In genomic region chr18:29191263-29191662, GRCh38 we compare ENCODE assay signal across 13 cellular contexts.
A peak's percentile ranks its signal among the peaks of the same experiment; 100 is the strongest.
DNase-seq lines count a peak whose midpoint lies in the region; ATAC-seq, FAIRE-seq and TF ChIP-seq lines count a peak whose summit lies in the region.
"Had no signal": no experiment of that assay in that cellular context is flagged by ENCODE, and none has a peak within 500 bp of the region (broad histone marks: within the 10 kb centered on the region; RNA-seq: fewer than 3 reads in every experiment).

No MANE protein-coding gene starts in this region.

- H3K9me3 Mint-ChIP-seq in activated CD8-positive, alpha-beta memory T cell treated with anti-CD3 and anti-CD28 coated beads, Interleukin-2, amount 10 ng/mL, durations not matched to agents 7 days and 5 days (ENCODE audit: low read depth), result peaks cover 13% of the 10 kb centered on the region

- WGBS in HepG2 (ENCODE audit: low lambda C conversion rate), result 35% methylated on average over 3 of the region's 3 CpGs
- WGBS in right lobe of liver (ENCODE audit: insufficient coverage, low coverage, low lambda C conversion rate, missing lambda C conversion rate), result 47% methylated on average over 3 of the region's 3 CpGs

- H3K9ac ChIP-seq in HepG2 (ENCODE audit: insufficient read depth, low read depth, low read length), result no peak overlapping the region
- H3K9ac ChIP-seq in fibroblast of lung (ENCODE audit: insufficient read depth, low read length), result no peak overlapping the region

- no peaks in the 10 kb centered on the region for H3K9me2 ChIP-seq in OCI-LY7 (ENCODE audit: insufficient read depth, low read length)

- H3K36me3 ChIP-seq in HepG2 (replicated peaks in 1 of 2; ENCODE audit: control insufficient read depth in 1 of 2, insufficient read depth in 2 of 2, low read length in 2 of 2), result no peaks in the 10 kb centered on the region
- no peaks in the 10 kb centered on the region for H3K36me3 ChIP-seq in right lobe of liver
- no peaks in the 10 kb centered on the region for H3K36me3 ChIP-seq in OCI-LY7 (ENCODE audit: insufficient read depth, low read length)
- no peaks in the 10 kb centered on the region for H3K36me3 ChIP-seq in fibroblast of lung (ENCODE audit: control insufficient read depth, insufficient read depth, low read length)

- no peaks in the 10 kb centered on the region for H3K27me3 Mint-ChIP-seq in activated CD8-positive, alpha-beta memory T cell treated with anti-CD3 and anti-CD28 coated beads, Interleukin-2, amount 10 ng/mL, durations not matched to agents 7 days and 5 days
- H3K27me3 Mint-ChIP-seq: CD4-positive, alpha-beta T cell had no signal

- DNase-seq in HepG2 (ENCODE audit: low spot score), result peak; percentile 1
- no peak for DNase-seq in right lobe of liver
- DNase-seq in OCI-LY7 (ENCODE audit: low spot score), result no peak
- peak; percentile 19 to 55 for DNase-seq in fibroblast of lung (ENCODE audit: low read depth in 2 of 2)
- no peak for DNase-seq in HUDEP-2 (lab: John Stamatoyannopoulos, UW; ENCODE audit: unreplicated experiment in 76 of 76)
- no peak for DNase-seq in anterior cingulate cortex (lab: John Stamatoyannopoulos, UW)
- DNase-seq in posterior cingulate gyrus, result no peak
- DNase-seq in activated CD8-positive, alpha-beta memory T cell treated with anti-CD3 and anti-CD28 coated beads, Interleukin-2, amount 10 ng/mL, durations not matched to agents 7 days and 5 days, result no peak
- DNase-seq: CD4-positive, alpha-beta T cell; islet precursor cell; NCI-H1092 treated with DMSO at 0.1 percent for 48 hours had no signal

- H2AFZ ChIP-seq in HepG2 (ENCODE audit: low read length) (no peak overlapping the region), OCI-LY7 (ENCODE audit: low read length) (no peak overlapping the region), fibroblast of lung (ENCODE audit: low read length) (peak overlapping the region; percentile 9)

- no peak overlapping the region for H3K4me2 ChIP-seq in HepG2 (ENCODE audit: low read depth, low read length)
- no peak overlapping the region for H3K4me2 ChIP-seq in OCI-LY7 (ENCODE audit: low read length)
- no peak overlapping the region for H3K4me2 ChIP-seq in fibroblast of lung (ENCODE audit: extremely low read depth, insufficient read depth, low read length)

- H3K36me3 Mint-ChIP-seq in activated CD8-positive, alpha-beta memory T cell treated with anti-CD3 and anti-CD28 coated beads, Interleukin-2, amount 10 ng/mL, durations not matched to agents 7 days and 5 days, result no peaks in the 10 kb centered on the region
- H3K36me3 Mint-ChIP-seq: stimulated activated effector memory CD8-positive, alpha-beta T cell treated with anti-CD3 and anti-CD28 coated beads, Interleukin-12 subunit alpha, Interleukin-12 subunit beta, amount 100 ng/mL, for 72 hours had no signal

- FAIRE-seq in HepG2 (lab: Jason Lieb, UNC), result no peak
- FAIRE-seq: colon had no signal

- H3K27me3 ChIP-seq in HepG2 (ENCODE audit: control insufficient read depth in 1 of 2, insufficient read depth in 2 of 2, low read length in 2 of 2) (no peaks in the 10 kb centered on the region), right lobe of liver (no peaks in the 10 kb centered on the region), fibroblast of lung (ENCODE audit: control insufficient read depth, insufficient read depth, low read length) (no peaks in the 10 kb centered on the region)

- H3K4me1 ChIP-seq in HepG2 (ENCODE audit: insufficient read depth, low read length), result no peaks in the 10 kb centered on the region
- H3K4me1 ChIP-seq in right lobe of liver, result no peaks in the 10 kb centered on the region
- no peaks in the 10 kb centered on the region for H3K4me1 ChIP-seq in OCI-LY7 (ENCODE audit: insufficient read depth, low read length, poor library complexity, severe bottlenecking)
- H3K4me1 ChIP-seq in fibroblast of lung (ENCODE audit: control insufficient read depth, extremely low read depth, insufficient read depth, low read length), result peaks cover 2% of the 10 kb centered on the region

- no peak overlapping the region for H3K27ac ChIP-seq in HepG2 (ENCODE audit: extremely low read length, insufficient read depth, low read length)
- H3K27ac ChIP-seq in right lobe of liver, result no peak overlapping the region
- H3K27ac ChIP-seq in OCI-LY7 (ENCODE audit: low read depth, low read length, poor library complexity, severe bottlenecking), result no peak overlapping the region
- no peak overlapping the region for H3K27ac ChIP-seq in fibroblast of lung (ENCODE audit: insufficient read depth, low read length)

- H3K9me3 ChIP-seq in HepG2 (ENCODE audit: low read length) (no peaks in the 10 kb centered on the region), right lobe of liver (no peaks in the 10 kb centered on the region), OCI-LY7 (ENCODE audit: low read length) (no peaks in the 10 kb centered on the region), fibroblast of lung (ENCODE audit: control insufficient read depth, insufficient read depth, low read depth, low read length) (no peaks in the 10 kb centered on the region)

- TF ChIP-seq POLR2A in HepG2 (IDR thresholded peaks at IDR 0.05; ENCODE audit: insufficient read depth in 1 of 2, low read depth in 2 of 2, low read length in 2 of 2), result no peak
- TF ChIP-seq POLR2A in right lobe of liver (IDR thresholded peaks at IDR 0.05), result no peak

- CTCF ChIA-PET in HepG2 (lab: Yijun Ruan, JAX; ENCODE audit: low intra/inter-chr PET ratio, low total read pairs) (no interaction called here), OCI-LY7 (lab: Charles Lee; ENCODE audit: unreplicated experiment) (no interaction called here)
- CTCF ChIA-PET in activated CD8-positive, alpha-beta memory T cell treated with anti-CD3 and anti-CD28 coated beads, Interleukin-2, amount 10 ng/mL, durations not matched to agents 7 days and 5 days (lab: Charles Lee), result no interaction called here

- POLR2A ChIA-PET in HepG2 (lab: Yijun Ruan, JAX), result no interaction called here
- POLR2A ChIA-PET in OCI-LY7 (lab: Charles Lee), result no interaction called here

- no peak for TF ChIP-seq RAD21 in HepG2 (CRISPR knock-in tag; IDR thresholded peaks at IDR 0.05)

- no peak overlapping the region for H3K4me3 Mint-ChIP-seq in activated CD8-positive, alpha-beta memory T cell treated with anti-CD3 and anti-CD28 coated beads, Interleukin-2, amount 10 ng/mL, durations not matched to agents 7 days and 5 days
- H3K4me3 Mint-ChIP-seq: CD4-positive, alpha-beta T cell; stimulated activated effector memory CD8-positive, alpha-beta T cell treated with anti-CD3 and anti-CD28 coated beads, Interleukin-12 subunit alpha, Interleukin-12 subunit beta, amount 100 ng/mL, for 72 hours had no signal

- TF ChIP-seq CTCF in HepG2 (CRISPR knock-in tag; IDR thresholded peaks at IDR 0.05), result peak; percentile 44
- TF ChIP-seq CTCF in right lobe of liver (IDR thresholded peaks at IDR 0.05), result no peak
- TF ChIP-seq CTCF in OCI-LY7 (conservative IDR thresholded peaks at IDR 0.05; ENCODE audit: low read length), result peak; percentile 61
- TF ChIP-seq CTCF in fibroblast of lung (conservative IDR thresholded peaks at IDR 0.05 in 1 of 2, IDR thresholded peaks at IDR 0.05 in 1 of 2; ENCODE audit: low read depth in 1 of 2, low read length in 2 of 2), result peak; percentile 54 to 58

- H4K20me1 ChIP-seq in HepG2 (ENCODE audit: insufficient read depth, low read length) (no peaks in the 10 kb centered on the region), OCI-LY7 (ENCODE audit: insufficient read depth, low read length) (no peaks in the 10 kb centered on the region), fibroblast of lung (ENCODE audit: control insufficient read depth, extremely low read depth, insufficient read depth, low read length) (no peaks in the 10 kb centered on the region)

- BruUV-seq in HepG2 (replicated peaks; lab: Mats Ljungman, UMichigan) (no TSS peak), OCI-LY7 (replicated peaks; lab: Mats Ljungman, UMichigan) (no TSS peak)

- H3K4me3 ChIP-seq in HepG2 (replicated peaks in 1 of 3; ENCODE audit: insufficient read depth in 1 of 3, low read depth in 2 of 3, low read length in 3 of 3) (no peak overlapping the region), right lobe of liver (no peak overlapping the region), OCI-LY7 (ENCODE audit: low read depth, low read length, poor library complexity, severe bottlenecking) (no peak overlapping the region), fibroblast of lung (replicated peaks in 1 of 4; ENCODE audit: control extremely low read depth in 1 of 4, insufficient read depth in 1 of 4, low read depth in 3 of 4, low read length in 4 of 4) (no peak overlapping the region)

- intact Hi-C loops in HepG2 (cut with micrococcal nuclease; ENCODE audit: unreplicated experiment) (no loop called here), right lobe of liver (cut with DNase I) (no loop called here), OCI-LY7 (cut with micrococcal nuclease; ENCODE audit: unreplicated experiment) (no loop called here), posterior cingulate gyrus (cut with DNase I) (no loop called here)

- H3K79me2 ChIP-seq in HepG2 (ENCODE audit: insufficient read depth, low read length), result no peaks in the 10 kb centered on the region
- H3K79me2 ChIP-seq in OCI-LY7 (ENCODE audit: insufficient read depth, low read depth, low read length), result no peaks in the 10 kb centered on the region
- no peaks in the 10 kb centered on the region for H3K79me2 ChIP-seq in fibroblast of lung (ENCODE audit: control insufficient read depth, insufficient read depth, low read length)

- no peak overlapping the region for H3K27ac Mint-ChIP-seq in activated CD8-positive, alpha-beta memory T cell treated with anti-CD3 and anti-CD28 coated beads, Interleukin-2, amount 10 ng/mL, durations not matched to agents 7 days and 5 days
- H3K27ac Mint-ChIP-seq: CD4-positive, alpha-beta T cell; stimulated activated effector memory CD8-positive, alpha-beta T cell treated with anti-CD3 and anti-CD28 coated beads, Interleukin-12 subunit alpha, Interleukin-12 subunit beta, amount 100 ng/mL, for 72 hours had no signal

- H3K4me1 Mint-ChIP-seq in activated CD8-positive, alpha-beta memory T cell treated with anti-CD3 and anti-CD28 coated beads, Interleukin-2, amount 10 ng/mL, durations not matched to agents 7 days and 5 days, result no peaks in the 10 kb centered on the region
- H3K4me1 Mint-ChIP-seq: stimulated activated effector memory CD8-positive, alpha-beta T cell treated with anti-CD3 and anti-CD28 coated beads, Interleukin-12 subunit alpha, Interleukin-12 subunit beta, amount 100 ng/mL, for 72 hours had no signal

- in situ Hi-C loops in HepG2 (cut with HindIII; ENCODE audit: extremely low pct_ligation_motif_present, low pct_unique_long_range_greater_than_20kb), result no loop called here

- ATAC-seq in HepG2 (peak; percentile 60), right lobe of liver (no peak)
- ATAC-seq in activated CD8-positive, alpha-beta memory T cell treated with anti-CD3 and anti-CD28 coated beads, Interleukin-2, amount 10 ng/mL, durations not matched to agents 7 days and 5 days, result no peak
- ATAC-seq: stimulated activated effector memory CD8-positive, alpha-beta T cell treated with anti-CD3 and anti-CD28 coated beads, Interleukin-12 subunit alpha, Interleukin-12 subunit beta, amount 100 ng/mL, for 72 hours had no signal

- no peak for TF ChIP-seq EP300 in HepG2 (IDR thresholded peaks at IDR 0.05; ENCODE audit: low read depth in 2 of 2, low read length in 2 of 2)
- TF ChIP-seq EP300 in HepG2 (CRISPR knock-in tag; IDR thresholded peaks at IDR 0.05; ENCODE audit: borderline replicate concordance), result no peak

TF ChIP-seq in HepG2, 621 proteins besides CTCF, POLR2A, EP300 and RAD21 (continues in another document):
- TF ChIP-seq ZNF768 (CRISPR knock-in tag; IDR thresholded peaks at IDR 0.05) (peak; percentile 63; the same call in 1 of the 2 replicates), STAG1 (CRISPR knock-in tag; IDR thresholded peaks at IDR 0.05) (0 out of 2 replicates have a peak, but pooled peaks have one; percentile 22)

Comparison
In these comparisons a context has a peak if more than half of its experiments do, and no peak if none do; other contexts are left out.
1. DNase-seq: peak in HepG2 (single experiment) and fibroblast of lung (2 of 2); none in right lobe of liver (0 of 3), OCI-LY7 (single experiment), HUDEP-2 (0 of 76), anterior cingulate cortex (0 of 58), posterior cingulate gyrus (0 of 10) and activated CD8-positive, alpha-beta memory T cell treated with anti-CD3 and anti-CD28 coated beads, Interleukin-2, amount 10 ng/mL, durations not matched to agents 7 days and 5 days (single experiment).
2. CTCF ChIP-seq: peak in HepG2 (single experiment), OCI-LY7 (single experiment) and fibroblast of lung (2 of 2); none in right lobe of liver (0 of 4).